ENCODE assay signal across 15 cellular contexts in the genomic region with DNA sequence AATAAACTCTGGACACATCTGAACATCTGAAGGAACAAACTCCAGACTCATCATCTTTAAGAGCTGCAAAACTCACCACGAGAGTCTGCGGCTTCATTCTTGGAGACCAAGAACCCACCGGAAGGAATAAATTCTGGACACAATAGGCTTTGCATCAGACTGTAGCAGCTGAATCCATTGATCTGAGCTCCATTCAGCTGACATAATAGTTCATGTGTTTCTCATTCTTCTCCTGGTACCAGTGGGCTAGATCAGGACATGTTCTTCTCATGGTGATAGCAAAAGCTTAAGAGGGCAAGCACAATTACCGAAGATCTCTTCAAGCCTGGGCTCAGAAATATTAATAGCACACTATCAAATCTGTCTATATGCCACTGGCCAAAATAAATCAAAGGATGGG. TPM values are rescaled to one million over a fixed set of nuclear protein-coding genes. Genes with fewer than 3 reads are reported as not detected.
DNase-seq lines count a peak whose midpoint lies in the region; ATAC-seq lines count a peak whose summit lies in the region.
"Had no signal": no experiment of that assay in that cellular context is flagged by ENCODE, and none has a peak within 500 bp of the region (broad histone marks: within the 10 kb centered on the region; RNA-seq: fewer than 3 reads in every experiment).

No MANE protein-coding gene starts in this region.

- H3K27me3 Mint-ChIP-seq in activated CD8-positive, alpha-beta memory T cell treated with anti-CD3 and anti-CD28 coated beads, Interleukin-2, amount 10 ng/mL, durations not matched to agents 7 days and 5 days, result no peaks in the 10 kb centered on the region
- H3K27me3 Mint-ChIP-seq: CD4-positive, CD25-positive, alpha-beta regulatory T cell had no signal

- no peaks in the 10 kb centered on the region for H3K4me1 Mint-ChIP-seq in activated CD8-positive, alpha-beta memory T cell treated with anti-CD3 and anti-CD28 coated beads, Interleukin-2, amount 10 ng/mL, durations not matched to agents 7 days and 5 days
- H3K4me1 Mint-ChIP-seq: CD4-positive, CD25-positive, alpha-beta regulatory T cell had no signal

- CTCF ChIA-PET in activated CD8-positive, alpha-beta memory T cell treated with anti-CD3 and anti-CD28 coated beads, Interleukin-2, amount 10 ng/mL, durations not matched to agents 7 days and 5 days (lab: Charles Lee), result no interaction called here

- H3K9me3 Mint-ChIP-seq in activated CD8-positive, alpha-beta memory T cell treated with anti-CD3 and anti-CD28 coated beads, Interleukin-2, amount 10 ng/mL, durations not matched to agents 7 days and 5 days (ENCODE audit: low read depth), result no peaks in the 10 kb centered on the region
- H3K9me3 Mint-ChIP-seq: HFFc6 had no signal

- no peak for ATAC-seq in activated CD8-positive, alpha-beta memory T cell treated with anti-CD3 and anti-CD28 coated beads, Interleukin-2, amount 10 ng/mL, durations not matched to agents 7 days and 5 days

- DNase-seq in globus pallidus (ENCODE audit: low spot score) (peak; percentile 47), pons (ENCODE audit: low spot score) (peak; percentile 69), cerebellar cortex (ENCODE audit: low spot score) (no peak), NCI-H1048 (lab: John Stamatoyannopoulos, UW) (no peak), NCI-H2171 (lab: John Stamatoyannopoulos, UW) (no peak)
- DNase-seq in activated CD8-positive, alpha-beta memory T cell treated with anti-CD3 and anti-CD28 coated beads, Interleukin-2, amount 10 ng/mL, durations not matched to agents 7 days and 5 days, result no peak
- DNase-seq: BE2C; C1 segment of cervical spinal cord; Caco-2; CD4-positive, CD25-positive, alpha-beta regulatory T cell; GM23248; HCEC 1CT; HFFc6; IMR-90 had no signal

- H3K4me3 Mint-ChIP-seq in activated CD8-positive, alpha-beta memory T cell treated with anti-CD3 and anti-CD28 coated beads, Interleukin-2, amount 10 ng/mL, durations not matched to agents 7 days and 5 days, result no peak overlapping the region
- H3K4me3 Mint-ChIP-seq: CD4-positive, CD25-positive, alpha-beta regulatory T cell; HFFc6 had no signal

- peak overlapping the region; percentile 57 for H3K27ac ChIP-seq in angular gyrus (ENCODE audit: low read depth, low read length)
- H3K27ac ChIP-seq: GM23248 had no signal

- no peak overlapping the region for H3K27ac Mint-ChIP-seq in activated CD8-positive, alpha-beta memory T cell treated with anti-CD3 and anti-CD28 coated beads, Interleukin-2, amount 10 ng/mL, durations not matched to agents 7 days and 5 days
- H3K27ac Mint-ChIP-seq: CD4-positive, CD25-positive, alpha-beta regulatory T cell; HFFc6 had no signal

- H3K36me3 Mint-ChIP-seq in activated CD8-positive, alpha-beta memory T cell treated with anti-CD3 and anti-CD28 coated beads, Interleukin-2, amount 10 ng/mL, durations not matched to agents 7 days and 5 days, result no peaks in the 10 kb centered on the region
- H3K36me3 Mint-ChIP-seq: CD4-positive, CD25-positive, alpha-beta regulatory T cell had no signal

RNA-seq across cellular contexts. Expression of a gene that starts 20.5 kb away (rescaled TPM):
- total RNA-seq in activated CD8-positive, alpha-beta memory T cell treated with anti-CD3 and anti-CD28 coated beads, Interleukin-2, amount 10 ng/mL, durations not matched to agents 7 days and 5 days, result 1 to 10 TPM in 1 of 2 experiments, not detected in 1; 1.1 TPM

Comparison
In these comparisons a context has a peak if more than half of its experiments do, and no peak if none do; other contexts are left out.
1. DNase-seq: peak in globus pallidus (single experiment) and pons (single experiment); none in cerebellar cortex (single experiment), activated CD8-positive, alpha-beta memory T cell treated with anti-CD3 and anti-CD28 coated beads, Interleukin-2, amount 10 ng/mL, durations not matched to agents 7 days and 5 days (single experiment), NCI-H1048 (single experiment) and NCI-H2171 (single experiment).